ENCODE assay signal across 9 cellular contexts in the genomic region with DNA sequence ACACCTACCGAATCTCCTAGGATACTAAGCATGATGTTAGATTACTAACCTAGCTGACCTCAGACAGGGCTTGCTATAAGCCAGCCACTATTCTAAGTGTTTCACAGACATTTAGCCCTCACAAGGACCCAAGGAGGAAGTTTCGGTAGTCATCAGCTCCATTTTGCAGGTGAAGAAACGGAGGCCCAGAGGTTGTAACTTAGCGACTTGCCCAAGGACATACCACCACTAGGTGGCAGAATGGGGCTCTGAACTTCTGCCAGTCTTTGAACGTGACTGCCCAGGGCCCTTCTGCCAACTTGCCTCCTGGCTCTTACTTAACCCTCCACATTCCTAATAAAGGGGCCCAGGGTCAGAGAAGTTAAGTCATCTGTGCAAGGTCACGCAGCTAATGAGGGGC.
DNase-seq lines count a peak whose midpoint lies in the region; ATAC-seq and TF ChIP-seq lines count a peak whose summit lies in the region.
"Had no signal": no experiment of that assay in that cellular context is flagged by ENCODE, and none has a peak within 500 bp of the region (broad histone marks: within the 10 kb centered on the region; RNA-seq: fewer than 3 reads in every experiment).

No MANE protein-coding gene starts in this region.

- H3K4me3 ChIP-seq in AG04450 (ENCODE audit: low read depth, low read length) (no peak overlapping the region), GM12864 (ENCODE audit: low read depth, low read length) (no peak overlapping the region), left ventricle myocardium inferior (no peak overlapping the region)
- H3K4me3 ChIP-seq: HAP-1 had no signal

- no peak overlapping the region for H3K27ac ChIP-seq in AG04450 (ENCODE audit: low read depth, low read length)
- H3K27ac ChIP-seq in left ventricle myocardium inferior (replicated peaks), result no peak overlapping the region

- CTCF ChIA-PET in AG04450 (lab: Charles Lee), result interaction anchor here (0.6 to 1.1 kb wide), 3 partner anchors 31 to 976 kb away, joined by 3 to 7 read pairs (median 3); no protein-coding TSS in a partner anchor

- TF ChIP-seq CTCF in AG04450 (IDR thresholded peaks at IDR 0.05; ENCODE audit: low read depth, low read length), result peak; percentile 46
- peak; percentile 89 for TF ChIP-seq CTCF in GM12864 (IDR thresholded peaks at IDR 0.05; ENCODE audit: low read depth, low read length, missing control alignments)
- peak; percentile 60 for TF ChIP-seq CTCF in left ventricle myocardium inferior (IDR thresholded peaks at IDR 0.05; ENCODE audit: borderline replicate concordance)

- intact Hi-C loops in left ventricle myocardium inferior (cut with micrococcal nuclease), result no loop called here

- H3K9me3 ChIP-seq in AG04450 (ENCODE audit: control insufficient read depth, insufficient read depth, low read length), result peaks cover 2% of the 10 kb centered on the region
- no peaks in the 10 kb centered on the region for H3K9me3 ChIP-seq in left ventricle myocardium inferior (replicated peaks)
- H3K9me3 ChIP-seq: HAP-1 had no signal

- H3K27me3 ChIP-seq in AG04450 (ENCODE audit: control insufficient read depth, insufficient read depth, low read length), result no peaks in the 10 kb centered on the region
- H3K27me3 ChIP-seq in left ventricle myocardium inferior (ENCODE audit: low read depth), result peaks cover 78% of the 10 kb centered on the region

- no peak for ATAC-seq in GM18502 (IDR thresholded peaks at IDR 0.05; ENCODE audit: poor library complexity, unreplicated experiment)

- no peaks in the 10 kb centered on the region for H3K36me3 ChIP-seq in left ventricle myocardium inferior
- H3K36me3 ChIP-seq: HAP-1 had no signal

- H3K4me1 ChIP-seq in left ventricle myocardium inferior, result no peaks in the 10 kb centered on the region
- H3K4me1 ChIP-seq: HAP-1 had no signal

- POLR2A ChIA-PET in AG04450 (lab: Yijun Ruan, JAX), result no interaction called here

- DNase-seq in AG04450 (ENCODE audit: low read depth, low spot score) (no peak), GM12864 (ENCODE audit: low read depth) (peak; percentile 42), NCI-H446 treated with DMSO at 0.1 percent for 48 hours (lab: John Stamatoyannopoulos, UW) (peak; percentile 3), left ventricle myocardium inferior (no peak), epidermal melanocyte (ENCODE audit: insufficient read length, low spot score) (no peak)
- peak; percentile 26 for DNase-seq in activated CD8-positive, alpha-beta memory T cell treated with anti-CD3 and anti-CD28 coated beads, Interleukin-2, amount 50 U/mL, for 4 hours
- DNase-seq in stimulated activated CD4-positive, alpha-beta T cell treated with anti-CD3 and anti-CD28 coated beads, Interleukin-4, amount 100 ng/mL, for 4 hours, result peak; percentile 3 to 24

Comparison
In these comparisons a context has a peak if more than half of its experiments do, and no peak if none do; other contexts are left out.
1. DNase-seq: peak in GM12864 (single experiment), NCI-H446 treated with DMSO at 0.1 percent for 48 hours (single experiment), activated CD8-positive, alpha-beta memory T cell treated with anti-CD3 and anti-CD28 coated beads, Interleukin-2, amount 50 U/mL, for 4 hours (single experiment) and stimulated activated CD4-positive, alpha-beta T cell treated with anti-CD3 and anti-CD28 coated beads, Interleukin-4, amount 100 ng/mL, for 4 hours (2 of 2); none in AG04450 (single experiment), left ventricle myocardium inferior (single experiment) and epidermal melanocyte (single experiment).
2. Peak in every context shown above with its lines, with median percentiles within 50 percentile points of each other: CTCF ChIP-seq.